ENCODE assay signal across 8 cellular contexts in genomic region chr1:11784993-11785769, GRCh38. TPM values are rescaled to one million over a fixed set of nuclear protein-coding genes. Genes with fewer than 3 reads are reported as not detected.
DNase-seq lines count a peak whose midpoint lies in the region; ATAC-seq and TF ChIP-seq lines count a peak whose summit lies in the region.

No MANE protein-coding gene starts in this region.

- H3K14ac ChIP-seq in trophoblast cell (ENCODE audit: low read length) = no peak overlapping the region

- no peaks in the 10 kb centered on the region for H3K27me3 ChIP-seq in NT2/D1 (ENCODE audit: insufficient read depth, insufficient read length)
- no peaks in the 10 kb centered on the region for H3K27me3 ChIP-seq in heart right ventricle
- no peaks in the 10 kb centered on the region for H3K27me3 ChIP-seq in trophoblast cell (ENCODE audit: insufficient read depth, low read length)

- H4K91ac ChIP-seq in trophoblast cell (ENCODE audit: low read depth, low read length) = no peak overlapping the region

- peak overlapping the region; percentile 20 for H3K4me2 ChIP-seq in trophoblast cell (ENCODE audit: low read length)

- intact Hi-C loops in heart right ventricle (cut with DNase I) = loop anchor here in 2 of 10 donors (5.0 kb wide), 1 partner anchor 48 kb away; the partner anchor contains the start of gene AGTRAP (in 2 of the 2)

- H2AFZ ChIP-seq in trophoblast cell (ENCODE audit: insufficient read depth, low read length, poor library complexity) = peak overlapping the region; percentile 6

- peak; percentile 68 for ATAC-seq in GM19372 (IDR thresholded peaks at IDR 0.05; ENCODE audit: low read depth, unreplicated experiment)
- ATAC-seq in activated naive CD8-positive, alpha-beta T cell treated with anti-CD3 and anti-CD28 coated beads, Interleukin-2, amount 10 ng/mL, durations not matched to agents 7 days and 5 days (ENCODE audit: low read depth) = peak; percentile 65
- peak; percentile 50 to 68 (median 61) for ATAC-seq in heart right ventricle

- H3K4ac ChIP-seq in trophoblast cell (ENCODE audit: low read depth, low read length) = no peak overlapping the region

- POLR2A ChIA-PET in activated naive CD8-positive, alpha-beta T cell treated with anti-CD3 and anti-CD28 coated beads, Interleukin-2, amount 10 ng/mL, durations not matched to agents 7 days and 5 days (lab: Charles Lee) = no interaction called here

- H2BK5ac ChIP-seq in trophoblast cell (ENCODE audit: low read depth, low read length, poor library complexity) = no peak overlapping the region

- H3K36me3 ChIP-seq in NT2/D1 (ENCODE audit: insufficient read depth, insufficient read length, low read length) (peaks cover 2% of the 10 kb centered on the region), heart right ventricle (peaks cover 0 to 20% (median 5%) of the 10 kb centered on the region in 9 donors), trophoblast cell (ENCODE audit: control insufficient read depth in 1 of 2, insufficient read depth in 2 of 2, low read length in 2 of 2) (peaks cover 4% of the 10 kb centered on the region in 2 experiments)

- no peaks in the 10 kb centered on the region for H3K36me3 Mint-ChIP-seq in activated naive CD8-positive, alpha-beta T cell treated with anti-CD3 and anti-CD28 coated beads, Interleukin-2, amount 10 ng/mL, durations not matched to agents 7 days and 5 days

- H3K18ac ChIP-seq in trophoblast cell (ENCODE audit: low read length) = no peak overlapping the region

- H4K8ac ChIP-seq in trophoblast cell (ENCODE audit: low read depth, low read length) = peak overlapping the region; percentile 15

- peak overlapping the region; percentile 31 to 99 (median 85) for H3K27ac ChIP-seq in heart right ventricle
- no peak overlapping the region for H3K27ac ChIP-seq in trophoblast cell (ENCODE audit: low read depth, low read length)

- H3K9me3 Mint-ChIP-seq in activated naive CD8-positive, alpha-beta T cell treated with anti-CD3 and anti-CD28 coated beads, Interleukin-2, amount 10 ng/mL, durations not matched to agents 7 days and 5 days = no peaks in the 10 kb centered on the region

- peaks cover 17% of the 10 kb centered on the region for H3K4me1 ChIP-seq in NT2/D1 (ENCODE audit: insufficient read depth, insufficient read length)
- peaks cover 42 to 62% (median 58%) of the 10 kb centered on the region in 9 donors for H3K4me1 ChIP-seq in heart right ventricle
- H3K4me1 ChIP-seq in trophoblast cell (ENCODE audit: control insufficient read depth in 1 of 2, insufficient read depth in 2 of 2, low read length in 2 of 2) = peaks cover 17 to 22% of the 10 kb centered on the region in 2 experiments

- no peaks in the 10 kb centered on the region for H3K4me1 Mint-ChIP-seq in activated naive CD8-positive, alpha-beta T cell treated with anti-CD3 and anti-CD28 coated beads, Interleukin-2, amount 10 ng/mL, durations not matched to agents 7 days and 5 days

- WGBS in heart right ventricle, 2 donors = 4 to 5% methylated on average over 30 of the region's 30 CpGs
- WGBS in trophoblast cell (ENCODE audit: extremely low coverage, insufficient coverage, insufficient read length) = no CpG with 5 or more reads among the region's 30 CpGs

- H3K4me3 ChIP-seq in NT2/D1 (ENCODE audit: insufficient read length, low read depth) = no peak overlapping the region
- peak overlapping the region in 9 of 10 donors; percentile 12 to 51 (median 40) for H3K4me3 ChIP-seq in heart right ventricle
- no peak overlapping the region for H3K4me3 ChIP-seq in trophoblast cell (ENCODE audit: low read depth, low read length)

- no peak overlapping the region for H4K12ac ChIP-seq in trophoblast cell (ENCODE audit: low read depth, low read length)

- H3K27me3 Mint-ChIP-seq in activated naive CD8-positive, alpha-beta T cell treated with anti-CD3 and anti-CD28 coated beads, Interleukin-2, amount 10 ng/mL, durations not matched to agents 7 days and 5 days = peaks cover 2% of the 10 kb centered on the region

- H3K9me3 ChIP-seq in NT2/D1 (ENCODE audit: insufficient read depth, low read length) = no peaks in the 10 kb centered on the region
- H3K9me3 ChIP-seq in heart right ventricle = no peaks in the 10 kb centered on the region
- no peaks in the 10 kb centered on the region for H3K9me3 ChIP-seq in trophoblast cell (ENCODE audit: insufficient read depth, low read depth, low read length)

- no peak overlapping the region for H3K27ac Mint-ChIP-seq in activated naive CD8-positive, alpha-beta T cell treated with anti-CD3 and anti-CD28 coated beads, Interleukin-2, amount 10 ng/mL, durations not matched to agents 7 days and 5 days

- TF ChIP-seq CTCF in heart right ventricle (IDR thresholded peaks at IDR 0.05) = peak; percentile 75 to 95 (median 91)

- DNase-seq in AG20443 (ENCODE audit: low spot score) (peak; percentile 80), NT2/D1 (ENCODE audit: low read depth, low spot score) (no peak), heart right ventricle (peak; percentile 69 to 79), trophoblast cell (peak; percentile 54 to 69), cortex of kidney (lab: John Stamatoyannopoulos, UW) (no peak), T1000 (lab: John Stamatoyannopoulos, UW) (no peak)
- DNase-seq in activated naive CD8-positive, alpha-beta T cell treated with anti-CD3 and anti-CD28 coated beads, Interleukin-2, amount 10 ng/mL, durations not matched to agents 7 days and 5 days = peak; percentile 67

- no peaks in the 10 kb centered on the region for H3K79me2 ChIP-seq in trophoblast cell (ENCODE audit: control insufficient read depth, insufficient read depth, low read length, poor library complexity)

- peak overlapping the region; percentile 45 for H3K4me3 Mint-ChIP-seq in activated naive CD8-positive, alpha-beta T cell treated with anti-CD3 and anti-CD28 coated beads, Interleukin-2, amount 10 ng/mL, durations not matched to agents 7 days and 5 days

- no peak overlapping the region for H2BK120ac ChIP-seq in trophoblast cell (ENCODE audit: insufficient read depth, low read length, poor library complexity)

- H3K23ac ChIP-seq in trophoblast cell (ENCODE audit: low read length) = no peak overlapping the region

- peak overlapping the region; percentile 54 for H3K9ac ChIP-seq in NT2/D1 (ENCODE audit: insufficient read length, low read depth)
- H3K9ac ChIP-seq in trophoblast cell (ENCODE audit: low read length) = no peak overlapping the region

- H2BK12ac ChIP-seq in trophoblast cell (ENCODE audit: low read length) = no peak overlapping the region

- H3K79me1 ChIP-seq in trophoblast cell (ENCODE audit: low read length) = peaks cover 10% of the 10 kb centered on the region

- H2AK5ac ChIP-seq in trophoblast cell (ENCODE audit: low read length) = no peak overlapping the region

RNA-seq across cellular contexts. Expression of gene MTHFR, which starts 20.6 kb away (rescaled TPM):
- 10 to 100 TPM; 47.0 to 47.1 TPM for total RNA-seq in activated naive CD8-positive, alpha-beta T cell treated with anti-CD3 and anti-CD28 coated beads, Interleukin-2, amount 10 ng/mL, durations not matched to agents 7 days and 5 days
- total RNA-seq in heart right ventricle = 10 to 100 TPM; 28.8 to 75.8 (median 40.5) TPM
- 10 to 100 TPM; 17.7 to 24.3 TPM for polyA plus RNA-seq in heart right ventricle
- polyA plus RNA-seq in trophoblast cell (2013) = 5.4 and 5.5 TPM in 2 replicates

RNA-seq across cellular contexts. Expression of gene CLCN6, which starts 20.8 kb away (rescaled TPM):
- total RNA-seq in activated naive CD8-positive, alpha-beta T cell treated with anti-CD3 and anti-CD28 coated beads, Interleukin-2, amount 10 ng/mL, durations not matched to agents 7 days and 5 days = 10 to 100 TPM; 21.9 to 25.5 TPM
- total RNA-seq in heart right ventricle = 10 to 100 TPM; 13.3 to 20.9 (median 16.9) TPM
- polyA plus RNA-seq in heart right ventricle = 10 to 100 TPM in 1 of 2 donors, 1 to 10 TPM in 1; 9.1 to 13.8 TPM
- polyA plus RNA-seq in trophoblast cell (2013) = 19.8 and 20.5 TPM in 2 replicates

RNA-seq across cellular contexts. Expression of gene C1orf167, which starts 23.2 kb away (rescaled TPM):
- not detected for total RNA-seq in activated naive CD8-positive, alpha-beta T cell treated with anti-CD3 and anti-CD28 coated beads, Interleukin-2, amount 10 ng/mL, durations not matched to agents 7 days and 5 days
- total RNA-seq in heart right ventricle = 10 to 100 TPM in 1 of 10 donors, 1 to 10 TPM in 9; 2.4 to 12.8 (median 5.1) TPM
- 1 to 10 TPM; 7.5 to 9.0 TPM for polyA plus RNA-seq in heart right ventricle
- polyA plus RNA-seq in trophoblast cell (2013) = 0.10 TPM in 1 of 2 replicates, not detected in the other

RNA-seq across cellular contexts. Expression of gene AGTRAP, which starts 49.2 kb away (rescaled TPM):
- total RNA-seq in activated naive CD8-positive, alpha-beta T cell treated with anti-CD3 and anti-CD28 coated beads, Interleukin-2, amount 10 ng/mL, durations not matched to agents 7 days and 5 days = 10 to 100 TPM; 53.8 to 56.4 TPM
- 10 to 100 TPM; 12.9 to 37.9 (median 16.9) TPM for total RNA-seq in heart right ventricle
- 10 to 100 TPM; 21.4 to 96.7 TPM for polyA plus RNA-seq in heart right ventricle
- 22.0 and 22.9 TPM in 2 replicates for polyA plus RNA-seq in trophoblast cell (2013)

Comparison
In these comparisons a context has a peak if more than half of its experiments do, and no peak if none do; other contexts are left out.
1. DNase-seq: peak in AG20443 (single experiment), activated naive CD8-positive, alpha-beta T cell treated with anti-CD3 and anti-CD28 coated beads, Interleukin-2, amount 10 ng/mL, durations not matched to agents 7 days and 5 days (single experiment), heart right ventricle (2 of 2) and trophoblast cell (2 of 2); none in NT2/D1 (single experiment), cortex of kidney (single experiment) and T1000 (single experiment).
2. H3K4me3 ChIP-seq: peak in heart right ventricle (9 of 10); none in NT2/D1 (single experiment) and trophoblast cell (single experiment).
3. Peak in every context shown above with its lines, with median percentiles within 50 percentile points of each other: ATAC-seq.